In genomic region chr6:143992285-143992684, GRCh38 we compare ENCODE assay signal across 29 cellular contexts.
"Had no signal": no experiment of that assay in that cellular context is flagged by ENCODE, and none has a peak within 500 bp of the region (broad histone marks: within the 10 kb centered on the region; RNA-seq: fewer than 3 reads in every experiment).

No MANE protein-coding gene starts in this region.

- H3K9me3 ChIP-seq: neutrophil, pancreas, right lobe of liver, suprapubic skin, thoracic aorta, thyroid gland, upper lobe of left lung, vagina had no signal

- H3K9me3 Mint-ChIP-seq: natural killer cell had no signal

- H3K36me3 ChIP-seq: neutrophil, pancreas, right lobe of liver, sigmoid colon, suprapubic skin, thoracic aorta, thyroid gland, upper lobe of left lung, vagina had no signal

- H3K36me3 Mint-ChIP-seq: natural killer cell had no signal

- H3K27ac Mint-ChIP-seq: naive thymus-derived CD4-positive, alpha-beta T cell; natural killer cell; nephron; stimulated activated memory B cell treated with anti-CD40 and anti-IgM and Interleukin-4, amounts not matched to agents 10 μg/mL and 1 μg/mL and 100 μg/mL, for 72 hours had no signal

- DNase-seq: naive thymus-derived CD4-positive, alpha-beta T cell; natural killer cell; nucleus accumbens; pancreas; psoas muscle; right cardiac atrium; right lobe of liver; sigmoid colon; small intestine; stimulated activated CD4-positive, alpha-beta T cell treated with anti-CD3 and anti-CD28 coated beads, Interleukin-15, amount 100 ng/mL, for 24 hours; stimulated activated CD4-positive, alpha-beta T cell treated with anti-CD3 and anti-CD28 coated beads, Interleukin-2, amount 100 ng/mL, for 24 hours; stimulated activated CD4-positive, alpha-beta T cell treated with anti-CD3 and anti-CD28 coated beads, Interleukin-2, amount 100 ng/mL, for 48 hours; stimulated activated CD4-positive, alpha-beta T cell treated with anti-CD3 and anti-CD28 coated beads, Interleukin-4, amount 100 ng/mL, for 24 hours; stimulated activated naive CD4-positive, alpha-beta T cell; stimulated activated naive CD8-positive, alpha-beta T cell treated with anti-CD3 and anti-CD28 coated beads, Interleukin-15, amount 100 ng/mL, for 72 hours; stimulated activated naive CD8-positive, alpha-beta T cell treated with anti-CD3 and anti-CD28 coated beads, Interleukin-15, Interleukin-2, amounts not matched to agents 100 U/mL and 50 U/mL, for 24 hours; substantia nigra; thyroid gland; trophoblast cell; upper lobe of left lung had no signal

- FAIRE-seq: pancreas, small intestine, urothelium cell line had no signal

- H3K27me3 ChIP-seq: neutrophil, pancreas, right lobe of liver, sigmoid colon, suprapubic skin, thyroid gland, tibial nerve, upper lobe of left lung, vagina had no signal

- H3K27ac ChIP-seq: neutrophil, pancreas, psoas muscle, right lobe of liver, sigmoid colon, suprapubic skin, thoracic aorta, thyroid gland, tibial nerve, upper lobe of left lung, vagina had no signal

- ATAC-seq: naive thymus-derived CD4-positive, alpha-beta T cell; natural killer cell; pancreas; psoas muscle; right cardiac atrium; right lobe of liver; stimulated activated memory B cell treated with anti-CD40 and anti-IgM and Interleukin-4, amounts not matched to agents 10 μg/mL and 1 μg/mL and 100 μg/mL, for 72 hours; stimulated activated naive CD8-positive, alpha-beta T cell treated with anti-CD3 and anti-CD28 coated beads, Interleukin-15, amount 100 ng/mL, for 72 hours; stimulated activated naive CD8-positive, alpha-beta T cell treated with anti-CD3 and anti-CD28 coated beads, Interleukin-15, Interleukin-2, amounts not matched to agents 100 U/mL and 50 U/mL, for 24 hours had no signal

- H3K4me3 Mint-ChIP-seq: naive thymus-derived CD4-positive, alpha-beta T cell; natural killer cell; nephron; neural crest cell; stimulated activated memory B cell treated with anti-CD40 and anti-IgM and Interleukin-4, amounts not matched to agents 10 μg/mL and 1 μg/mL and 100 μg/mL, for 72 hours; stimulated activated naive CD8-positive, alpha-beta T cell treated with anti-CD3 and anti-CD28 coated beads, Interleukin-15, amount 100 ng/mL, for 72 hours had no signal

- H3K4me1 Mint-ChIP-seq: natural killer cell; nephron; neural crest cell; stimulated activated memory B cell treated with anti-CD40 and anti-IgM and Interleukin-4, amounts not matched to agents 10 μg/mL and 1 μg/mL and 100 μg/mL, for 72 hours; stimulated activated naive CD8-positive, alpha-beta T cell treated with anti-CD3 and anti-CD28 coated beads, Interleukin-15, amount 100 ng/mL, for 72 hours had no signal

- H3K4me1 ChIP-seq: pancreas, psoas muscle, right lobe of liver, sigmoid colon, suprapubic skin, thyroid gland, tibial nerve, upper lobe of left lung, vagina had no signal

- H3K4me3 ChIP-seq: pancreas, psoas muscle, right lobe of liver, sigmoid colon, suprapubic skin, thoracic aorta, thyroid gland, tibial nerve, upper lobe of left lung, vagina had no signal
